8 cellular contexts compared by ENCODE assay signal in the genomic region with DNA sequence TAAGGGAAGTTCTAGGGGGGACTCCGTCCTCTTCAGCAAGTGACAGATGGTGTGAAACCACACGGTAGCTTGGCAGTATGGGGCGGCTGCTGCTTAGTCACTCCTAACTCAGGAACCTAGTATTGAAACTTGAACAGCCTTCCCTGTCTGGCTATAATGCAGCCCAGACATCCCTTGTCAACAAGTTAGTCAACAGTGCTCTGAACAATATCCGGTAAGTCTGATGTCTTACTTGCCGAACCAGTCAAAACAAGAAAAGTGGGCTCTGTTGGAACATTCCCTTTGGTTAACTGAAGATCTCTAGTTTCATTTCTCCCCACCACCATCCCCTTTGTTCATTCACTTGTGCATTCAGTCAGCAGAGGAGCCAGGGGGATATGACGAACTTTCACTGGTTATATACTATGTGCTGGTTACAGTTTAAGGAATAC. TPM values are rescaled to one million over a fixed set of nuclear protein-coding genes. Genes with fewer than 3 reads are reported as not detected.
DNase-seq lines count a peak whose midpoint lies in the region; ATAC-seq and TF ChIP-seq lines count a peak whose summit lies in the region.

No MANE protein-coding gene starts in this region.

- in situ Hi-C loops in brain microvascular endothelial cell (cut with HindIII; ENCODE audit: low pct_ligation_motif_present, low sequenced_read_pairs) = no loop called here

- no peaks in the 10 kb centered on the region for H3K27me3 Mint-ChIP-seq in natural killer cell treated with Interleukin-12 subunit alpha and Interleukin-12 subunit beta and Interleukin-15 and Interleukin-18, amount 100 ng/mL, for 72 hours

- H3K4me1 ChIP-seq in BLaER1 treated with 17β-estradiol and CSF1 and Interleukin-3, amounts not matched to agents 10 nM and 100 nM = peaks cover 0 to 31% (median 4%) of the 10 kb centered on the region in 10 experiments; a peak in 9 of 20 replicates

- no peak overlapping the region for H3K4me3 ChIP-seq in BLaER1 treated with 17β-estradiol and CSF1 and Interleukin-3, amounts not matched to agents 10 nM and 100 nM
- no peak overlapping the region for H3K4me3 ChIP-seq in brain microvascular endothelial cell (ENCODE audit: low read depth, low read length)

- H3K4me3 Mint-ChIP-seq in natural killer cell treated with Interleukin-12 subunit alpha and Interleukin-12 subunit beta and Interleukin-15 and Interleukin-18, amount 100 ng/mL, for 72 hours = peak overlapping the region; percentile 76

- peak overlapping the region; percentile 77 to 90 for H3K27ac Mint-ChIP-seq in natural killer cell treated with Interleukin-12 subunit alpha and Interleukin-12 subunit beta and Interleukin-15 and Interleukin-18, amount 100 ng/mL, for 72 hours

- H3K4me2 ChIP-seq in BLaER1 treated with 17β-estradiol and CSF1 and Interleukin-3, amounts not matched to agents 10 nM and 100 nM = peak overlapping the region in 7 of 11 experiments; percentile 1 to 63 (median 19); a peak in 9 of 22 replicates

- H3K27me3 ChIP-seq in BLaER1 treated with 17β-estradiol and CSF1 and Interleukin-3, amounts not matched to agents 10 nM and 100 nM = no peaks in the 10 kb centered on the region
- no peaks in the 10 kb centered on the region for H3K27me3 ChIP-seq in brain microvascular endothelial cell (replicated peaks)

- no peaks in the 10 kb centered on the region for H3K36me3 ChIP-seq in BLaER1 treated with 17β-estradiol and CSF1 and Interleukin-3, amounts not matched to agents 10 nM and 100 nM
- no peaks in the 10 kb centered on the region for H3K36me3 ChIP-seq in brain microvascular endothelial cell (replicated peaks)

- H3K27ac ChIP-seq in BLaER1 treated with 17β-estradiol and CSF1 and Interleukin-3, amounts not matched to agents 10 nM and 100 nM = peak overlapping the region in 5 of 11 experiments; percentile 12 to 50 (median 26); a peak in 9 of 22 replicates
- H3K27ac ChIP-seq in brain microvascular endothelial cell = no peak overlapping the region

- no peak for TF ChIP-seq CTCF in brain microvascular endothelial cell (IDR thresholded peaks at IDR 0.05; ENCODE audit: low read depth, low read length, missing control alignments)

- peaks cover 52 to 61% of the 10 kb centered on the region in 2 donors for H3K4me1 Mint-ChIP-seq in natural killer cell treated with Interleukin-12 subunit alpha and Interleukin-12 subunit beta and Interleukin-15 and Interleukin-18, amount 100 ng/mL, for 72 hours (ENCODE audit: low read depth in 2 of 2)

- peaks cover 6% of the 10 kb centered on the region for H3K36me3 Mint-ChIP-seq in natural killer cell treated with Interleukin-12 subunit alpha and Interleukin-12 subunit beta and Interleukin-15 and Interleukin-18, amount 100 ng/mL, for 72 hours

- ATAC-seq in GM19351 (IDR thresholded peaks at IDR 0.05; ENCODE audit: unreplicated experiment) = peak; percentile 95
- ATAC-seq in HG03432 (IDR thresholded peaks at IDR 0.05; ENCODE audit: unreplicated experiment) = peak; percentile 98
- ATAC-seq in natural killer cell treated with Interleukin-12 subunit alpha and Interleukin-12 subunit beta and Interleukin-15 and Interleukin-18, amount 100 ng/mL, for 72 hours = peak; percentile 98

- no peak overlapping the region for H3K9ac ChIP-seq in BLaER1 treated with 17β-estradiol and CSF1 and Interleukin-3, amounts not matched to agents 10 nM and 100 nM

- peak; percentile 70 to 79 for DNase-seq in activated CD4-positive, alpha-beta T cell treated with anti-CD3 and anti-CD28 coated beads, Interleukin-2, amount 50 U/mL, for 48 hours
- DNase-seq in natural killer cell treated with Interleukin-12 subunit alpha and Interleukin-12 subunit beta and Interleukin-15 and Interleukin-18, amount 100 ng/mL, for 72 hours (ENCODE audit: low spot score) = peak; percentile 91
- DNase-seq in brain microvascular endothelial cell (no peak), NCI-H526 (lab: John Stamatoyannopoulos, UW) (no peak), NCI-H2081 treated with DMSO at 0.1 percent for 48 hours (lab: John Stamatoyannopoulos, UW) (no peak)

- no peaks in the 10 kb centered on the region for H3K9me3 ChIP-seq in BLaER1 treated with 17β-estradiol and CSF1 and Interleukin-3, amounts not matched to agents 10 nM and 100 nM (replicated peaks in 1 of 11)

- no peaks in the 10 kb centered on the region for H4K20me1 ChIP-seq in BLaER1 treated with 17β-estradiol and CSF1 and Interleukin-3, amounts not matched to agents 10 nM and 100 nM

- peaks cover 7% of the 10 kb centered on the region for H3K9me3 Mint-ChIP-seq in natural killer cell treated with Interleukin-12 subunit alpha and Interleukin-12 subunit beta and Interleukin-15 and Interleukin-18, amount 100 ng/mL, for 72 hours

RNA-seq across cellular contexts. Expression of gene CXCL13, which starts 18.7 kb away (rescaled TPM):
- 1 to 10 TPM; 2.7 to 3.2 TPM for total RNA-seq in natural killer cell treated with Interleukin-12 subunit alpha and Interleukin-12 subunit beta and Interleukin-15 and Interleukin-18, amount 100 ng/mL, for 72 hours

Comparison
In these comparisons a context has a peak if more than half of its experiments do, and no peak if none do; other contexts are left out.
1. DNase-seq: peak in activated CD4-positive, alpha-beta T cell treated with anti-CD3 and anti-CD28 coated beads, Interleukin-2, amount 50 U/mL, for 48 hours (2 of 2) and natural killer cell treated with Interleukin-12 subunit alpha and Interleukin-12 subunit beta and Interleukin-15 and Interleukin-18, amount 100 ng/mL, for 72 hours (single experiment); none in brain microvascular endothelial cell (single experiment), NCI-H526 (0 of 2) and NCI-H2081 treated with DMSO at 0.1 percent for 48 hours (single experiment).
2. Peak in every context shown above with its lines, with median percentiles within 50 percentile points of each other: ATAC-seq.